In genomic region chr12:110896559-110896958, GRCh38 we compare ENCODE assay signal across 1 cellular context.
TF ChIP-seq lines count a peak whose summit lies in the region.

No MANE protein-coding gene starts in this region.

TF ChIP-seq in HCT116, 20 proteins besides CTCF, POLR2A, EP300 and RAD21 (continued from another document):
- TF ChIP-seq ZBTB33 (IDR thresholded peaks at IDR 0.05; ENCODE audit: extremely low read depth, insufficient replicate concordance, low read length) (no peak), ZFX (IDR thresholded peaks at IDR 0.05) (no peak), ATF3 (IDR thresholded peaks at IDR 0.05) (no peak), MAX (IDR thresholded peaks at IDR 0.05) (no peak), ELF1 (IDR thresholded peaks at IDR 0.05; ENCODE audit: borderline replicate concordance, low read depth) (no peak)
